Comparison of ENCODE assay signal across 10 cellular contexts in genomic region chr4:25088342-25088952, GRCh38. TPM values are rescaled to one million over a fixed set of nuclear protein-coding genes. Genes with fewer than 3 reads are reported as not detected.
DNase-seq lines count a peak whose midpoint lies in the region; ATAC-seq and TF ChIP-seq lines count a peak whose summit lies in the region.
"Had no signal": no experiment of that assay in that cellular context is flagged by ENCODE, and none has a peak within 500 bp of the region (broad histone marks: within the 10 kb centered on the region; RNA-seq: fewer than 3 reads in every experiment).

No MANE protein-coding gene starts in this region.

- H3K27me3 ChIP-seq in foreskin keratinocyte (peaks cover 66% of the 10 kb centered on the region), thoracic aorta (replicated peaks; ENCODE audit: insufficient read depth) (no peaks in the 10 kb centered on the region)

- ATAC-seq in foreskin keratinocyte, result peak; percentile 15
- no peak for ATAC-seq in thoracic aorta (ENCODE audit: insufficient number of reproducible peaks, low FRiP score, low read depth)
- ATAC-seq in left lobe of liver, result no peak
- no peak for ATAC-seq in HG03520 (IDR thresholded peaks at IDR 0.05; ENCODE audit: unreplicated experiment)

- H3K4me1 ChIP-seq in foreskin keratinocyte, result no peaks in the 10 kb centered on the region
- peaks cover 0 to 9% of the 10 kb centered on the region in 2 donors for H3K4me1 ChIP-seq in thoracic aorta (ENCODE audit: control insufficient read depth in 1 of 2, low read depth in 2 of 2)

- H3K4me3 ChIP-seq in thoracic aorta, result peak overlapping the region; percentile 65

- no peaks in the 10 kb centered on the region for H3K36me3 ChIP-seq in thoracic aorta

- H3K27ac ChIP-seq in foreskin keratinocyte (no peak overlapping the region), thoracic aorta (no peak overlapping the region)

- H3K9me3 ChIP-seq in thoracic aorta, result no peaks in the 10 kb centered on the region

- peak; percentile 1 for DNase-seq in activated T-cell treated with anti-CD3 and anti-CD28 coated beads for 48 hours (ENCODE audit: low read depth)
- DNase-seq in activated T-cell treated with anti-CD3 and anti-CD28 coated beads for 4 hours, result no peak
- peak; percentile 37 for DNase-seq in NCI-H2171 treated with DMSO at 0.1 percent for 48 hours (lab: John Stamatoyannopoulos, UW)
- DNase-seq in foreskin keratinocyte, result no peak
- DNase-seq in thoracic aorta (ENCODE audit: low spot score), result no peak
- no peak for DNase-seq in left lobe of liver (ENCODE audit: low spot score)
- DNase-seq in A172 (ENCODE audit: low spot score), result no peak
- DNase-seq: DMS53 had no signal

- TF ChIP-seq CTCF in foreskin keratinocyte (conservative IDR thresholded peaks at IDR 0.05) (no peak), thoracic aorta (IDR thresholded peaks at IDR 0.05) (no peak)

RNA-seq across cellular contexts. Expression of gene LGI2, which starts 57.7 kb away (rescaled TPM):
- total RNA-seq in foreskin keratinocyte (not detected in 2 replicates), thoracic aorta (1 to 10 TPM; 3.7 to 4.0 TPM), left lobe of liver (0.13 TPM)
- polyA plus RNA-seq in foreskin keratinocyte, result not detected in 2 replicates
- 0.19 and 0.93 TPM in 2 replicates for total RNA-seq in A172 (2014; rRNA removed; shearing (Covaris generic))
- polyA plus RNA-seq: IgD-negative memory B cell had no signal

Comparison
In these comparisons a context has a peak if more than half of its experiments do, and no peak if none do; other contexts are left out.
1. DNase-seq: peak in activated T-cell treated with anti-CD3 and anti-CD28 coated beads for 48 hours (single experiment) and NCI-H2171 treated with DMSO at 0.1 percent for 48 hours (single experiment); none in activated T-cell treated with anti-CD3 and anti-CD28 coated beads for 4 hours (single experiment), foreskin keratinocyte (0 of 2), thoracic aorta (single experiment), left lobe of liver (single experiment) and A172 (single experiment).